ENCODE assay signal across 8 cellular contexts in genomic region chr10:7406712-7407333, GRCh38. TPM values are rescaled to one million over a fixed set of nuclear protein-coding genes. Genes with fewer than 3 reads are reported as not detected.
DNase-seq lines count a peak whose midpoint lies in the region; ATAC-seq and TF ChIP-seq lines count a peak whose summit lies in the region.

No MANE protein-coding gene starts in this region.

- peaks cover 24 to 34% (median 31%) of the 10 kb centered on the region in 3 donors for H3K4me1 Mint-ChIP-seq in naive B cell

- peak overlapping the region; percentile 88 to 98 (median 97) for H3K4me3 Mint-ChIP-seq in naive B cell

- no peak for TF ChIP-seq CTCF in upper lobe of right lung (IDR thresholded peaks at IDR 0.05)

- intact Hi-C loops in Right ventricle myocardium superior (cut with DNase I), result loop anchor here (10.0 kb wide), 1 partner anchor 62 kb away; no protein-coding TSS in a partner anchor
- intact Hi-C loops in cardiac septum (cut with DNase I), result loop anchor here (5.0 kb wide), 3 partner anchors 130 to 485 kb away; no protein-coding TSS in a partner anchor
- intact Hi-C loops in upper lobe of right lung (cut with DNase I), result loop anchor here (5.0 kb wide), 1 partner anchor 140 kb away; no protein-coding TSS in a partner anchor

- H3K9me3 Mint-ChIP-seq in naive B cell, result no peaks in the 10 kb centered on the region

- H3K27me3 ChIP-seq in duodenal mucosa (ENCODE audit: control insufficient read depth in 1 of 2, insufficient read depth in 2 of 2, low read length in 2 of 2) (peaks cover 0 to 4% of the 10 kb centered on the region in 2 donors), upper lobe of right lung (peaks cover 7% of the 10 kb centered on the region)

- DNase-seq in Right ventricle myocardium superior, result peak; percentile 43
- DNase-seq in cardiac septum (ENCODE audit: low spot score), result no peak
- DNase-seq in naive B cell, result no peak
- DNase-seq in upper lobe of right lung, result no peak
- no peak for DNase-seq in NCI-H146 treated with DMSO at 0.1 percent for 48 hours (lab: John Stamatoyannopoulos, UW; ENCODE audit: unreplicated experiment)

- H3K27ac ChIP-seq in duodenal mucosa (ENCODE audit: low read depth, low read length) (peak overlapping the region; percentile 17), upper lobe of right lung (peak overlapping the region; percentile 55)

- ATAC-seq in Right ventricle myocardium superior (ENCODE audit: poor library complexity) (no peak), naive B cell (ENCODE audit: low read depth in 2 of 2) (no peak), upper lobe of right lung (no peak), GM21381 (IDR thresholded peaks at IDR 0.05; ENCODE audit: unreplicated experiment) (no peak), GM19467 (IDR thresholded peaks at IDR 0.05; ENCODE audit: unreplicated experiment) (no peak)

- peak overlapping the region in 4 of 6 donors; percentile 42 to 83 (median 70) for H3K27ac Mint-ChIP-seq in naive B cell

- H3K9me3 ChIP-seq in duodenal mucosa (ENCODE audit: control insufficient read depth in 1 of 2, low read length in 2 of 2) (no peaks in the 10 kb centered on the region), upper lobe of right lung (no peaks in the 10 kb centered on the region)

- no peaks in the 10 kb centered on the region for H3K36me3 Mint-ChIP-seq in naive B cell

- H3K9ac ChIP-seq in duodenal mucosa (ENCODE audit: low read depth in 1 of 2, low read length in 2 of 2), result no peak overlapping the region

- no peaks in the 10 kb centered on the region for H3K36me3 ChIP-seq in duodenal mucosa (ENCODE audit: control insufficient read depth in 1 of 2, insufficient read depth in 2 of 2, low read length in 2 of 2)
- no peaks in the 10 kb centered on the region for H3K36me3 ChIP-seq in upper lobe of right lung

- H3K4me1 ChIP-seq in duodenal mucosa (ENCODE audit: control insufficient read depth in 1 of 2, insufficient read depth in 2 of 2, low read length in 2 of 2), result peaks cover 0 to 15% of the 10 kb centered on the region in 2 donors
- H3K4me1 ChIP-seq in upper lobe of right lung, result peaks cover 30% of the 10 kb centered on the region

- H3K27me3 Mint-ChIP-seq in naive B cell, result peaks cover 0 to 13% (median 6%) of the 10 kb centered on the region in 3 donors

- H3K4me3 ChIP-seq in duodenal mucosa (ENCODE audit: low read depth in 1 of 2, low read length in 2 of 2), result peak overlapping the region in 1 of 2 donors; percentile 66
- peak overlapping the region; percentile 69 for H3K4me3 ChIP-seq in upper lobe of right lung

RNA-seq across cellular contexts. Expression of gene SFMBT2, which starts 4.0 kb away (rescaled TPM):
- total RNA-seq in Right ventricle myocardium superior, result 9.4 TPM
- 14.2 TPM for total RNA-seq in cardiac septum
- polyA plus RNA-seq in naive B cell (ENCODE audit: low read depth in 6 of 6), result 1 to 10 TPM in 5 of 6 donors, not detected in 1; 1.0 to 2.3 (median 2.0) TPM
- 16.1 TPM for total RNA-seq in upper lobe of right lung
